In genomic region chr17:68821860-68822693, GRCh38 we compare ENCODE assay signal across 11 cellular contexts.
A peak's percentile ranks its signal among the peaks of the same experiment; 100 is the strongest.
DNase-seq lines count a peak whose midpoint lies in the region; ATAC-seq, FAIRE-seq and TF ChIP-seq lines count a peak whose summit lies in the region.
"Had no signal": no experiment of that assay in that cellular context is flagged by ENCODE, and none has a peak within 500 bp of the region (broad histone marks: within the 10 kb centered on the region; RNA-seq: fewer than 3 reads in every experiment).

No MANE protein-coding gene starts in this region.

- H3K27ac ChIP-seq in AG04450 (ENCODE audit: low read depth, low read length), result no peak overlapping the region
- H3K27ac ChIP-seq: ascending aorta had no signal

- H3K9me3 ChIP-seq in AG04450 (ENCODE audit: control insufficient read depth, insufficient read depth, low read length), result no peaks in the 10 kb centered on the region
- H3K9me3 ChIP-seq: ascending aorta had no signal

- no peaks in the 10 kb centered on the region for H3K9me3 Mint-ChIP-seq in activated T-cell treated with anti-CD3 and anti-CD28 coated beads, Interleukin-2, amount 50 U/mL, for 4 hours
- H3K9me3 Mint-ChIP-seq: memory B cell had no signal

- in situ Hi-C loops in astrocyte of the spinal cord (cut with HindIII; ENCODE audit: low sequenced_read_pairs), result no loop called here

- H3K4me3 Mint-ChIP-seq in activated T-cell treated with anti-CD3 and anti-CD28 coated beads, Interleukin-2, amount 50 U/mL, for 4 hours, result no peak overlapping the region
- H3K4me3 Mint-ChIP-seq: memory B cell had no signal

- CTCF ChIA-PET in AG04450 (lab: Charles Lee), result interaction anchor here (0.9 kb wide), 1 partner anchor 50 kb away, joined by 3 read pairs; no protein-coding TSS in a partner anchor

- ATAC-seq in HG02938 (IDR thresholded peaks at IDR 0.05; ENCODE audit: unreplicated experiment) (no peak), HG03457 (IDR thresholded peaks at IDR 0.05; ENCODE audit: unreplicated experiment) (no peak)
- ATAC-seq in activated T-cell treated with anti-CD3 and anti-CD28 coated beads, Interleukin-2, amount 50 U/mL, for 4 hours, result no peak

- peak; percentile 78 for DNase-seq in AG04450 (ENCODE audit: low read depth, low spot score)
- DNase-seq in HTR-8/SVneo (ENCODE audit: insufficient read length, low spot score), result peak; percentile 93
- DNase-seq in astrocyte of the spinal cord (ENCODE audit: low read depth, low spot score), result peak; percentile 92
- peak; percentile 90 for DNase-seq in kidney tubule cell (ENCODE audit: low spot score)
- no peak for DNase-seq in activated T-cell treated with anti-CD3 and anti-CD28 coated beads, Interleukin-2, amount 50 U/mL, for 4 hours
- no peak for DNase-seq in 8988T
- DNase-seq: NCI-H1930 had no signal

- peak; percentile 94 for FAIRE-seq in HTR-8/SVneo (lab: Jason Lieb, UNC)

- H3K27me3 ChIP-seq in AG04450 (ENCODE audit: control insufficient read depth, insufficient read depth, low read length), result no peaks in the 10 kb centered on the region
- H3K27me3 ChIP-seq: ascending aorta had no signal

- H3K36me3 Mint-ChIP-seq in activated T-cell treated with anti-CD3 and anti-CD28 coated beads, Interleukin-2, amount 50 U/mL, for 4 hours (ENCODE audit: insufficient read depth), result no peaks in the 10 kb centered on the region
- H3K36me3 Mint-ChIP-seq: memory B cell had no signal

- POLR2A ChIA-PET in AG04450 (lab: Yijun Ruan, JAX), result interaction anchor here (0.6 kb wide), 1 partner anchor 28 kb away, joined by 3 read pairs; no protein-coding TSS in a partner anchor

- H3K4me3 ChIP-seq in AG04450 (ENCODE audit: low read depth, low read length), result no peak overlapping the region
- H3K4me3 ChIP-seq in astrocyte of the spinal cord (ENCODE audit: low read depth, low read length), result no peak overlapping the region
- H3K4me3 ChIP-seq: ascending aorta had no signal

- no peaks in the 10 kb centered on the region for H3K4me1 Mint-ChIP-seq in activated T-cell treated with anti-CD3 and anti-CD28 coated beads, Interleukin-2, amount 50 U/mL, for 4 hours (ENCODE audit: low read depth)
- H3K4me1 Mint-ChIP-seq: memory B cell had no signal

- TF ChIP-seq CTCF in AG04450 (IDR thresholded peaks at IDR 0.05; ENCODE audit: low read depth, low read length) (no peak), astrocyte of the spinal cord (IDR thresholded peaks at IDR 0.05; ENCODE audit: low read depth, low read length) (no peak)

- peaks cover 13% of the 10 kb centered on the region for H3K27me3 Mint-ChIP-seq in activated T-cell treated with anti-CD3 and anti-CD28 coated beads, Interleukin-2, amount 50 U/mL, for 4 hours (ENCODE audit: low read depth)

Comparison
In these comparisons a context has a peak if more than half of its experiments do, and no peak if none do; other contexts are left out.
1. DNase-seq: peak in AG04450 (single experiment), HTR-8/SVneo (single experiment), astrocyte of the spinal cord (single experiment) and kidney tubule cell (single experiment); none in activated T-cell treated with anti-CD3 and anti-CD28 coated beads, Interleukin-2, amount 50 U/mL, for 4 hours (single experiment) and 8988T (single experiment).